In the genomic region with DNA sequence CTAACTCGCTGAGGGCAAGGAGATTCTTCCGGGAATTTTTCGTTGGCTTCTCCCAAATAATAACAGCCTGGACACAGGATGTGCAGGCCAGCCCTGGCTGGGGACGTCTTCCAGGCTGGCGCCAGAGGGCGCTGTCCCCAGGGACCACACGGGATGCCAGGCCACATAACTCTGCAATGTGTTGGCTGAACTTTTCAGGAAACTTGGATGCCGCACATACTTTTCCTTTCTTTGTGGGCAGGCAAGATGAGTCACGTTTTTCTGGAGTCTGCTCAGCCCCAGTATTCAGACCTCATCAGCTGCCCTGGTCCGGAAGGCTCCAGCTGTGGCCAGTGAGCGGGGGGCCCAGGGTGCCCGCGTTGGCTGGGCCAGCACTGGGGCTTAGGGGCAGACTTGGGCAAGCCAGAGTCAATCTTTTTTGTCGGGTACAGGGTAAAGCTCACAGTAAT, we compare ENCODE assay signal across 8 cellular contexts.
DNase-seq lines count a peak whose midpoint lies in the region; ATAC-seq, FAIRE-seq and TF ChIP-seq lines count a peak whose summit lies in the region.

No MANE protein-coding gene starts in this region.

- no peaks in the 10 kb centered on the region for H3K27me3 Mint-ChIP-seq in activated CD4-positive, alpha-beta memory T cell treated with anti-CD3 and anti-CD28 coated beads for 36 hours
- no peaks in the 10 kb centered on the region for H3K27me3 Mint-ChIP-seq in activated CD4-positive, alpha-beta memory T cell treated with anti-CD3 and anti-CD28 coated beads, Interleukin-2, amount 10 ng/mL, durations not matched to agents 7 days and 5 days

- 30% methylated on average over 14 of the region's 14 CpGs for WGBS in pancreas, 2 donors

- no peaks in the 10 kb centered on the region for H3K9me3 Mint-ChIP-seq in activated CD4-positive, alpha-beta memory T cell treated with anti-CD3 and anti-CD28 coated beads for 36 hours
- H3K9me3 Mint-ChIP-seq in activated CD4-positive, alpha-beta memory T cell treated with anti-CD3 and anti-CD28 coated beads, Interleukin-2, amount 10 ng/mL, durations not matched to agents 7 days and 5 days: no peaks in the 10 kb centered on the region

- H3K4me1 ChIP-seq in HUES48 (ENCODE audit: control insufficient read depth, insufficient read depth, low read length): peaks cover 23% of the 10 kb centered on the region
- H3K4me1 ChIP-seq in pancreas: no peaks in the 10 kb centered on the region

- H3K36me3 ChIP-seq in HUES48 (ENCODE audit: control insufficient read depth, insufficient read depth, low read length) (no peaks in the 10 kb centered on the region), WERI-Rb-1 (no peaks in the 10 kb centered on the region), pancreas (no peaks in the 10 kb centered on the region)

- H3K4me3 ChIP-seq in HUES48 (ENCODE audit: low read depth, low read length): no peak overlapping the region
- H3K4me3 ChIP-seq in WERI-Rb-1 (ENCODE audit: low read depth, low read length): no peak overlapping the region
- H3K4me3 ChIP-seq in pancreas: no peak overlapping the region

- POLR2A ChIA-PET in activated CD4-positive, alpha-beta memory T cell treated with anti-CD3 and anti-CD28 coated beads for 36 hours (lab: Charles Lee): no interaction called here
- POLR2A ChIA-PET in activated CD4-positive, alpha-beta memory T cell treated with anti-CD3 and anti-CD28 coated beads, Interleukin-2, amount 10 ng/mL, durations not matched to agents 7 days and 5 days (lab: Charles Lee): no interaction called here

- H3K36me3 Mint-ChIP-seq in activated CD4-positive, alpha-beta memory T cell treated with anti-CD3 and anti-CD28 coated beads for 36 hours: peaks cover 1% of the 10 kb centered on the region
- no peaks in the 10 kb centered on the region for H3K36me3 Mint-ChIP-seq in activated CD4-positive, alpha-beta memory T cell treated with anti-CD3 and anti-CD28 coated beads, Interleukin-2, amount 10 ng/mL, durations not matched to agents 7 days and 5 days (ENCODE audit: low read depth)

- DNase-seq in activated CD4-positive, alpha-beta memory T cell treated with anti-CD3 and anti-CD28 coated beads for 36 hours: peak; percentile 35
- no peak for DNase-seq in activated CD4-positive, alpha-beta memory T cell treated with anti-CD3 and anti-CD28 coated beads, Interleukin-2, amount 10 ng/mL, durations not matched to agents 7 days and 5 days
- DNase-seq in WERI-Rb-1 (peak; percentile 55), glomerular visceral epithelial cell (ENCODE audit: extremely low spot score) (peak; percentile 98), pancreas (peak; percentile 61 to 89 (median 84))

- peak overlapping the region; percentile 13 for H3K27ac Mint-ChIP-seq in activated CD4-positive, alpha-beta memory T cell treated with anti-CD3 and anti-CD28 coated beads for 36 hours
- no peak overlapping the region for H3K27ac Mint-ChIP-seq in activated CD4-positive, alpha-beta memory T cell treated with anti-CD3 and anti-CD28 coated beads, Interleukin-2, amount 10 ng/mL, durations not matched to agents 7 days and 5 days

- ATAC-seq in pancreas (peak; percentile 93 to 97 (median 96)), GM19351 (IDR thresholded peaks at IDR 0.05; ENCODE audit: unreplicated experiment) (no peak), GM19035 (IDR thresholded peaks at IDR 0.05; ENCODE audit: unreplicated experiment) (no peak)

- CTCF ChIA-PET in activated CD4-positive, alpha-beta memory T cell treated with anti-CD3 and anti-CD28 coated beads for 36 hours (lab: Charles Lee): interaction anchor here (1.0 to 8.8 kb wide), 4 partner anchors 21 to 122 kb away, joined by 3 to 62 read pairs (median 4); no protein-coding TSS in a partner anchor
- CTCF ChIA-PET in activated CD4-positive, alpha-beta memory T cell treated with anti-CD3 and anti-CD28 coated beads, Interleukin-2, amount 10 ng/mL, durations not matched to agents 7 days and 5 days (lab: Charles Lee): no interaction called here

- H3K4me1 Mint-ChIP-seq in activated CD4-positive, alpha-beta memory T cell treated with anti-CD3 and anti-CD28 coated beads for 36 hours (ENCODE audit: low read depth): peaks cover 17% of the 10 kb centered on the region
- peaks cover 21% of the 10 kb centered on the region for H3K4me1 Mint-ChIP-seq in activated CD4-positive, alpha-beta memory T cell treated with anti-CD3 and anti-CD28 coated beads, Interleukin-2, amount 10 ng/mL, durations not matched to agents 7 days and 5 days

- no peak overlapping the region for H3K9ac ChIP-seq in HUES48 (ENCODE audit: low read depth, low read length)

- peak overlapping the region; percentile 83 for H3K27ac ChIP-seq in HUES48 (ENCODE audit: low read depth, low read length)
- no peak overlapping the region for H3K27ac ChIP-seq in WERI-Rb-1
- H3K27ac ChIP-seq in pancreas: peak overlapping the region; percentile 52 to 67 (median 62)

- H3K27me3 ChIP-seq in HUES48 (ENCODE audit: control insufficient read depth, insufficient read depth, low read length): no peaks in the 10 kb centered on the region
- no peaks in the 10 kb centered on the region for H3K27me3 ChIP-seq in WERI-Rb-1 (ENCODE audit: insufficient read depth, low read depth, severe bottlenecking)
- no peaks in the 10 kb centered on the region for H3K27me3 ChIP-seq in pancreas

- FAIRE-seq in pancreas (lab: Jason Lieb, UNC): no peak

- intact Hi-C loops in activated CD4-positive, alpha-beta memory T cell treated with anti-CD3 and anti-CD28 coated beads for 36 hours (cut with micrococcal nuclease): loop anchor here (10.0 kb wide), 1 partner anchor 439 kb away; no protein-coding TSS in a partner anchor
- intact Hi-C loops in pancreas (cut with DNase I): loop anchor here in 1 of 3 donors (5.0 to 10.0 kb wide), 2 partner anchors 129 to 178 kb away; no protein-coding TSS in a partner anchor

- H3K9me3 ChIP-seq in HUES48 (ENCODE audit: control insufficient read depth, insufficient read depth, low read length): no peaks in the 10 kb centered on the region
- no peaks in the 10 kb centered on the region for H3K9me3 ChIP-seq in WERI-Rb-1 (ENCODE audit: severe bottlenecking)
- H3K9me3 ChIP-seq in pancreas: no peaks in the 10 kb centered on the region

- TF ChIP-seq CTCF in WERI-Rb-1 (IDR thresholded peaks at IDR 0.05; ENCODE audit: low read depth, low read length) (peak; percentile 95), pancreas (IDR thresholded peaks at IDR 0.05) (peak; percentile 81 to 84 (median 82))

- no peak overlapping the region for H3K4me3 Mint-ChIP-seq in activated CD4-positive, alpha-beta memory T cell treated with anti-CD3 and anti-CD28 coated beads for 36 hours
- no peak overlapping the region for H3K4me3 Mint-ChIP-seq in activated CD4-positive, alpha-beta memory T cell treated with anti-CD3 and anti-CD28 coated beads, Interleukin-2, amount 10 ng/mL, durations not matched to agents 7 days and 5 days

Comparison
In these comparisons a context has a peak if more than half of its experiments do, and no peak if none do; other contexts are left out.
1. ATAC-seq: peak in pancreas (4 of 4); none in GM19351 (single experiment) and GM19035 (single experiment).